ENCODE assay signal across 8 cellular contexts in genomic region chr15:90388462-90389182, GRCh38. TPM values are rescaled to one million over a fixed set of nuclear protein-coding genes. Genes with fewer than 3 reads are reported as not detected.
DNase-seq lines count a peak whose midpoint lies in the region; ATAC-seq and TF ChIP-seq lines count a peak whose summit lies in the region.

No MANE protein-coding gene starts in this region.

- H3K9me2 ChIP-seq in SK-N-SH: no peaks in the 10 kb centered on the region

- H3K4me3 Mint-ChIP-seq in activated naive CD8-positive, alpha-beta T cell treated with anti-CD3 and anti-CD28 coated beads for 36 hours: peak overlapping the region; percentile 91

- H3K27ac ChIP-seq in BLaER1 treated with 17β-estradiol and CSF1 and Interleukin-3, amounts not matched to agents 10 nM and 100 nM: peak overlapping the region; percentile 86 to 99 (median 93)
- H3K27ac ChIP-seq in SK-N-SH (ENCODE audit: low read depth in 2 of 2, low read length in 1 of 2) (peak overlapping the region; percentile 66 to 82), psoas muscle (peak overlapping the region; percentile 96)

- no peaks in the 10 kb centered on the region for H3K27me3 ChIP-seq in BLaER1 treated with 17β-estradiol and CSF1 and Interleukin-3, amounts not matched to agents 10 nM and 100 nM
- H3K27me3 ChIP-seq in SK-N-SH (ENCODE audit: insufficient read depth): no peaks in the 10 kb centered on the region
- no peaks in the 10 kb centered on the region for H3K27me3 ChIP-seq in psoas muscle (ENCODE audit: insufficient read depth in 3 of 3, low read length in 2 of 3)

- TF ChIP-seq CTCF in SK-N-SH (IDR thresholded peaks at IDR 0.05) (no peak), psoas muscle (IDR thresholded peaks at IDR 0.05) (no peak)

- H3K9ac ChIP-seq in BLaER1 treated with 17β-estradiol and CSF1 and Interleukin-3, amounts not matched to agents 10 nM and 100 nM: peak overlapping the region; percentile 89 to 100 (median 97)
- H3K9ac ChIP-seq in SK-N-SH: peak overlapping the region; percentile 99

- peaks cover 16% of the 10 kb centered on the region for H3F3A ChIP-seq in SK-N-SH (replicated peaks; ENCODE audit: insufficient read depth)

- no peak for TF ChIP-seq EP300 in SK-N-SH (IDR thresholded peaks at IDR 0.05; ENCODE audit: borderline replicate concordance in 1 of 2, low read depth in 1 of 2, low read length in 1 of 2)

- peaks cover 37% of the 10 kb centered on the region for H3K4me1 Mint-ChIP-seq in activated naive CD8-positive, alpha-beta T cell treated with anti-CD3 and anti-CD28 coated beads for 36 hours

- no peaks in the 10 kb centered on the region for H3K9me3 Mint-ChIP-seq in activated naive CD8-positive, alpha-beta T cell treated with anti-CD3 and anti-CD28 coated beads for 36 hours

- DNase-seq in SK-N-SH: no peak
- peak; percentile 75 for DNase-seq in activated naive CD8-positive, alpha-beta T cell treated with anti-CD3 and anti-CD28 coated beads for 36 hours
- peak; percentile 81 for DNase-seq in left cardiac atrium
- peak; percentile 80 to 88 for DNase-seq in psoas muscle
- no peak for DNase-seq in NCI-H2196 (lab: John Stamatoyannopoulos, UW; ENCODE audit: unreplicated experiment)

- H3K9me3 ChIP-seq in BLaER1 treated with 17β-estradiol and CSF1 and Interleukin-3, amounts not matched to agents 10 nM and 100 nM (replicated peaks in 1 of 11): 0 out of 22 replicates have a peak, but pooled peaks cover 0 to under 1% (median 0%) of the 10 kb centered on the region in 11 experiments
- no peaks in the 10 kb centered on the region for H3K9me3 ChIP-seq in SK-N-SH
- no peaks in the 10 kb centered on the region for H3K9me3 ChIP-seq in psoas muscle

- CTCF ChIA-PET in SK-N-SH (lab: Yijun Ruan, JAX): interaction anchor here (2.0 to 2.1 kb wide), 2 partner anchors 69 to 94 kb away, joined by 7 to 10 read pairs; no protein-coding TSS in a partner anchor

- peaks cover 44 to 53% (median 51%) of the 10 kb centered on the region in 10 experiments for H3K4me1 ChIP-seq in BLaER1 treated with 17β-estradiol and CSF1 and Interleukin-3, amounts not matched to agents 10 nM and 100 nM
- H3K4me1 ChIP-seq in SK-N-SH (ENCODE audit: control insufficient read depth in 1 of 2, insufficient read depth in 2 of 2, low read depth in 1 of 2, low read length in 1 of 2) (peaks cover 3 to 16% of the 10 kb centered on the region in 2 experiments; a peak in 3 of 4 replicates), psoas muscle (peaks cover 47% of the 10 kb centered on the region)

- peak overlapping the region; percentile 94 for H3K27ac Mint-ChIP-seq in activated naive CD8-positive, alpha-beta T cell treated with anti-CD3 and anti-CD28 coated beads for 36 hours

- H3K27me3 Mint-ChIP-seq in activated naive CD8-positive, alpha-beta T cell treated with anti-CD3 and anti-CD28 coated beads for 36 hours: no peaks in the 10 kb centered on the region

- H2AFZ ChIP-seq in SK-N-SH (ENCODE audit: low read depth): 0 out of 2 replicates have a peak overlapping the region, but pooled peaks have one; percentile 25

- intact Hi-C loops in left cardiac atrium (cut with DNase I) (no loop called here), psoas muscle (cut with DNase I) (loop anchor here in 1 of 2 donors (5.0 kb wide), 1 partner anchor 34 kb away; no protein-coding TSS in a partner anchor)

- H3K4me2 ChIP-seq in BLaER1 treated with 17β-estradiol and CSF1 and Interleukin-3, amounts not matched to agents 10 nM and 100 nM: peak overlapping the region; percentile 82 to 99 (median 91)
- peak overlapping the region; percentile 80 for H3K4me2 ChIP-seq in SK-N-SH

- peak overlapping the region; percentile 71 to 89 (median 79) for H3K4me3 ChIP-seq in BLaER1 treated with 17β-estradiol and CSF1 and Interleukin-3, amounts not matched to agents 10 nM and 100 nM
- H3K4me3 ChIP-seq in SK-N-SH (ENCODE audit: low read depth in 2 of 2, low read length in 1 of 2) (peak overlapping the region; percentile 77 to 95), psoas muscle (peak overlapping the region; percentile 77)

- H3K79me2 ChIP-seq in SK-N-SH (ENCODE audit: insufficient read depth): peaks cover 52% of the 10 kb centered on the region

- H4K20me1 ChIP-seq in BLaER1 treated with 17β-estradiol and CSF1 and Interleukin-3, amounts not matched to agents 10 nM and 100 nM: peaks cover 29 to 48% (median 46%) of the 10 kb centered on the region in 11 experiments; a peak in 21 of 22 replicates
- H4K20me1 ChIP-seq in SK-N-SH (ENCODE audit: insufficient read depth): peaks cover 42% of the 10 kb centered on the region

- ATAC-seq in GM19455 (IDR thresholded peaks at IDR 0.05; ENCODE audit: unreplicated experiment) (peak; percentile 57), HG03520 (IDR thresholded peaks at IDR 0.05; ENCODE audit: unreplicated experiment) (peak; percentile 36), left cardiac atrium (peak; percentile 62 to 77), psoas muscle (peak; percentile 43 to 60 (median 52))

- POLR2A ChIA-PET in SK-N-SH (lab: Yijun Ruan, JAX): interaction anchor here (0.5 to 1.0 kb wide), 5 partner anchors 17 to 565 kb away, joined by 3 read pairs; no protein-coding TSS in a partner anchor

- H3K36me3 ChIP-seq in BLaER1 treated with 17β-estradiol and CSF1 and Interleukin-3, amounts not matched to agents 10 nM and 100 nM: peaks cover 31 to 42% (median 33%) of the 10 kb centered on the region in 11 experiments
- peaks cover 11 to 30% of the 10 kb centered on the region in 2 experiments for H3K36me3 ChIP-seq in SK-N-SH (replicated peaks in 1 of 2; ENCODE audit: control insufficient read depth in 1 of 2, insufficient read depth in 2 of 2, low read length in 1 of 2)
- H3K36me3 ChIP-seq in psoas muscle (ENCODE audit: insufficient read depth in 1 of 2, low read depth in 1 of 2): peaks cover 4 to 17% of the 10 kb centered on the region in 2 donors

- H3K36me3 Mint-ChIP-seq in activated naive CD8-positive, alpha-beta T cell treated with anti-CD3 and anti-CD28 coated beads for 36 hours: peaks cover 40% of the 10 kb centered on the region

- no peak for TF ChIP-seq RAD21 in SK-N-SH (IDR thresholded peaks at IDR 0.05; ENCODE audit: low read length)

- 2% methylated on average over 20 of the region's 50 CpGs for WGBS in SK-N-SH (ENCODE audit: low lambda C conversion rate)
- WGBS in psoas muscle, 3 donors: 1% methylated on average over 37 to 50 of the region's 50 CpGs

TF ChIP-seq in SK-N-SH, 30 proteins besides CTCF, POLR2A, EP300 and RAD21 (continues in another document):
- no peak; the same call in 1 of the 2 replicates for TF ChIP-seq MXI1 (IDR thresholded peaks at IDR 0.05; ENCODE audit: low read depth, low read length)
- no peak for TF ChIP-seq NRF1 (IDR thresholded peaks at IDR 0.05; ENCODE audit: low read depth, low read length)
- no peak for TF ChIP-seq REST (IDR thresholded peaks at IDR 0.05; ENCODE audit: low read depth, low read length)
- TF ChIP-seq TEAD4 (IDR thresholded peaks at IDR 0.05; ENCODE audit: borderline replicate concordance, insufficient read depth): no peak
- TF ChIP-seq FOXM1 (IDR thresholded peaks at IDR 0.05; ENCODE audit: low read depth): no peak
- TF ChIP-seq RFX5 (IDR thresholded peaks at IDR 0.05; ENCODE audit: low read length): no peak
- no peak for TF ChIP-seq FOSL2 (IDR thresholded peaks at IDR 0.05; ENCODE audit: borderline replicate concordance, low read depth)
- TF ChIP-seq USF1 (IDR thresholded peaks at IDR 0.05; ENCODE audit: borderline replicate concordance, low read depth): no peak

RNA-seq across cellular contexts. Expression of gene IQGAP1, which starts 0.6 kb away (rescaled TPM):
- polyA plus RNA-seq in SK-N-SH (2012; rRNA removed) (51.8 and 56.5 TPM in 2 replicates), psoas muscle (10 to 100 TPM; 31.1 to 58.7 (median 37.7) TPM)
- 36.4 and 55.5 TPM in 2 replicates for polyA plus RNA-seq in SK-N-SH (2012; cell fraction: cytosol; rRNA removed)
- polyA plus RNA-seq in SK-N-SH (2012; cell fraction: nucleus; rRNA removed): 113 and 182 TPM in 2 replicates
- total RNA-seq in activated naive CD8-positive, alpha-beta T cell treated with anti-CD3 and anti-CD28 coated beads for 36 hours: 100 to 1,000 TPM; 129 to 133 TPM
- total RNA-seq in left cardiac atrium (10 to 100 TPM; 70.4 to 79.2 TPM), psoas muscle (10 to 100 TPM; 39.7 to 72.2 (median 50.6) TPM)

RNA-seq across cellular contexts. Expression of gene ZNF774, which starts 36.5 kb away (rescaled TPM):
- polyA plus RNA-seq in SK-N-SH (2012; rRNA removed): 1.6 and 1.8 TPM in 2 replicates
- 1.1 and 1.3 TPM in 2 replicates for polyA plus RNA-seq in SK-N-SH (2012; cell fraction: cytosol; rRNA removed)
- polyA plus RNA-seq in SK-N-SH (2012; cell fraction: nucleus; rRNA removed): 3.2 and 4.4 TPM in 2 replicates
- total RNA-seq in activated naive CD8-positive, alpha-beta T cell treated with anti-CD3 and anti-CD28 coated beads for 36 hours: 1 to 10 TPM in 1 of 2 experiments, under 1 TPM in 1; 0.82 to 1.9 TPM
- 1 to 10 TPM; 3.6 to 3.7 TPM for total RNA-seq in left cardiac atrium
- total RNA-seq in psoas muscle: 10 to 100 TPM in 2 of 4 donors, 1 to 10 TPM in 2; 7.6 to 19.6 (median 11.8) TPM
- 1 to 10 TPM; 2.8 to 7.9 (median 4.3) TPM for polyA plus RNA-seq in psoas muscle

Comparison
In these comparisons a context has a peak if more than half of its experiments do, and no peak if none do; other contexts are left out.
1. DNase-seq: peak in activated naive CD8-positive, alpha-beta T cell treated with anti-CD3 and anti-CD28 coated beads for 36 hours (single experiment), left cardiac atrium (single experiment) and psoas muscle (2 of 2); none in SK-N-SH (single experiment) and NCI-H2196 (single experiment).
2. Peak in every context shown above with its lines, with median percentiles within 50 percentile points of each other: H3K27ac ChIP-seq, H3K4me3 ChIP-seq and ATAC-seq.